In genomic region chr3:38648659-38649499, GRCh38 we compare ENCODE assay signal across 7 cellular contexts. TPM values are rescaled to one million over a fixed set of nuclear protein-coding genes. Genes with fewer than 3 reads are reported as not detected.
DNase-seq lines count a peak whose midpoint lies in the region; ATAC-seq, FAIRE-seq and TF ChIP-seq lines count a peak whose summit lies in the region.

No MANE protein-coding gene starts in this region.

- H4K8ac ChIP-seq in H9 (replicated peaks; ENCODE audit: insufficient read length, low read depth, low read length), result no peak overlapping the region

- H3K4me1 ChIP-seq in H9 (ENCODE audit: insufficient read depth, low read length) (no peaks in the 10 kb centered on the region), kidney (ENCODE audit: control insufficient read depth in 1 of 2, insufficient read depth in 1 of 2, low read depth in 1 of 2, low read length in 2 of 2) (peaks cover 0 to 14% of the 10 kb centered on the region in 2 donors)

- no peak overlapping the region for H4K91ac ChIP-seq in H9 (ENCODE audit: insufficient read length, low read depth, low read length)

- no peaks in the 10 kb centered on the region for H4K20me1 ChIP-seq in H9 (ENCODE audit: control insufficient read depth, insufficient read depth, insufficient read length)

- no peak overlapping the region for H2BK20ac ChIP-seq in H9 (ENCODE audit: low read depth, low read length, poor library complexity, severe bottlenecking)

- FAIRE-seq in kidney (lab: Jason Lieb, UNC), result no peak

- no peak overlapping the region for H2BK15ac ChIP-seq in H9 (ENCODE audit: low read depth, low read length)

- intact Hi-C loops in kidney (cut with DNase I), result no loop called here

- H3K36me3 Mint-ChIP-seq in H9 (ENCODE audit: insufficient read depth in 1 of 3, low read depth in 3 of 3) (no peaks in the 10 kb centered on the region; a peak in 1 of 7 replicates), T-cell (no peaks in the 10 kb centered on the region)
- no peaks in the 10 kb centered on the region for H3K36me3 Mint-ChIP-seq in stimulated activated effector memory CD8-positive, alpha-beta T cell treated with anti-CD3 and anti-CD28 coated beads, Interleukin-12 subunit alpha, Interleukin-12 subunit beta, amount 100 ng/mL, for 72 hours

- POLR2A ChIA-PET in T-cell (lab: Charles Lee), result no interaction called here

- no peak overlapping the region for H2BK12ac ChIP-seq in H9 (ENCODE audit: insufficient read length, low read depth, low read length)

- peaks cover 12% of the 10 kb centered on the region for H3K23me2 ChIP-seq in H9 (ENCODE audit: insufficient read length, low read depth, low read length, poor library complexity, severe bottlenecking)

- no peak for TF ChIP-seq CTCF in H9 (conservative IDR thresholded peaks at IDR 0.05)
- TF ChIP-seq CTCF in kidney (IDR thresholded peaks at IDR 0.05; ENCODE audit: borderline replicate concordance, extremely low read depth, insufficient read depth), result no peak

- H3K9ac ChIP-seq in H9 (ENCODE audit: extremely low read depth, insufficient read length, low read length) (peak overlapping the region; percentile 17), kidney (ENCODE audit: low read length in 2 of 2) (no peak overlapping the region)

- H3K4me1 Mint-ChIP-seq in H9 (peaks cover 10% of the 10 kb centered on the region in 2 experiments), T-cell (peaks cover 4 to 9% (median 5%) of the 10 kb centered on the region in 3 donors)
- H3K4me1 Mint-ChIP-seq in stimulated activated effector memory CD8-positive, alpha-beta T cell treated with anti-CD3 and anti-CD28 coated beads, Interleukin-12 subunit alpha, Interleukin-12 subunit beta, amount 100 ng/mL, for 72 hours, result peaks cover 6% of the 10 kb centered on the region

- no peak overlapping the region for H3K56ac ChIP-seq in H9 (ENCODE audit: insufficient read length, low read depth, low read length)

- no peaks in the 10 kb centered on the region for H3K9me3 Mint-ChIP-seq in H9
- H3K9me3 Mint-ChIP-seq in T-cell, result no peaks in the 10 kb centered on the region
- H3K9me3 Mint-ChIP-seq in stimulated activated effector memory CD8-positive, alpha-beta T cell treated with anti-CD3 and anti-CD28 coated beads, Interleukin-12 subunit alpha, Interleukin-12 subunit beta, amount 100 ng/mL, for 72 hours, result no peaks in the 10 kb centered on the region

- no peak overlapping the region for H3T11ph ChIP-seq in H9 (ENCODE audit: low read length)

- H2AFZ ChIP-seq in H9 (ENCODE audit: low read length), result no peak overlapping the region

- CTCF ChIA-PET in T-cell (lab: Charles Lee), result interaction anchor here in 1 of 2 donors (0.9 kb wide), 1 partner anchor 127 kb away, joined by 3 read pairs; no protein-coding TSS in a partner anchor

- ATAC-seq in T-cell (replicated peaks in 1 of 4) (peak; percentile 4 to 10 (median 6)), GM18861 (IDR thresholded peaks at IDR 0.05; ENCODE audit: unreplicated experiment) (no peak)
- ATAC-seq in stimulated activated effector memory CD8-positive, alpha-beta T cell treated with anti-CD3 and anti-CD28 coated beads, Interleukin-12 subunit alpha, Interleukin-12 subunit beta, amount 100 ng/mL, for 72 hours, result peak; percentile 1

- H3K27ac ChIP-seq in H9 (ENCODE audit: insufficient read length, low read depth, low read length) (no peak overlapping the region), kidney (ENCODE audit: low read depth in 2 of 2, low read length in 2 of 2) (no peak overlapping the region)

- H3K27me3 Mint-ChIP-seq in H9 (ENCODE audit: low read depth), result peaks cover 4% of the 10 kb centered on the region
- H3K27me3 Mint-ChIP-seq in T-cell, result peaks cover 8 to 25% of the 10 kb centered on the region in 2 donors

- no CpG with 5 or more reads among the region's 56 CpGs for WGBS in H9 (ENCODE audit: extremely low coverage, insufficient read length, low lambda C conversion rate)

- no peaks in the 10 kb centered on the region for H3K36me3 ChIP-seq in kidney (ENCODE audit: control insufficient read depth in 1 of 2, insufficient read depth in 2 of 2, low read length in 2 of 2)

- peak overlapping the region in 1 of 2 experiments; percentile 65; a peak in 3 of 5 replicates for H3K4me3 Mint-ChIP-seq in H9
- H3K4me3 Mint-ChIP-seq in T-cell, result peak overlapping the region in 2 of 3 donors; percentile 70 to 71
- peak overlapping the region; percentile 63 for H3K4me3 Mint-ChIP-seq in stimulated activated effector memory CD8-positive, alpha-beta T cell treated with anti-CD3 and anti-CD28 coated beads, Interleukin-12 subunit alpha, Interleukin-12 subunit beta, amount 100 ng/mL, for 72 hours

- peak overlapping the region; percentile 78 for H3K4me2 ChIP-seq in H9 (ENCODE audit: insufficient read depth, insufficient read length, low read length)

- H2BK5ac ChIP-seq in H9 (ENCODE audit: insufficient read length, low read length), result no peak overlapping the region

- no peak overlapping the region for H3K23ac ChIP-seq in H9 (ENCODE audit: insufficient read length, low read depth, low read length)

- no peak overlapping the region for H3K4ac ChIP-seq in H9 (ENCODE audit: low read depth, low read length)

- no peak overlapping the region for H2AK5ac ChIP-seq in H9 (ENCODE audit: insufficient read length, low read length)

- H3K4me3 ChIP-seq in kidney (ENCODE audit: low read length in 2 of 2), result no peak overlapping the region

- H3K27me3 ChIP-seq in H9 (ENCODE audit: insufficient read depth, low read length), result peaks cover 21% of the 10 kb centered on the region; the same call in 1 of the 2 replicates

- H3K79me2 ChIP-seq in H9 (ENCODE audit: insufficient read depth, low read length), result no peaks in the 10 kb centered on the region

- no peak overlapping the region for H3K27ac Mint-ChIP-seq in H9
- H3K27ac Mint-ChIP-seq in T-cell, result peak overlapping the region in 1 of 2 donors; percentile 30
- H3K27ac Mint-ChIP-seq in stimulated activated effector memory CD8-positive, alpha-beta T cell treated with anti-CD3 and anti-CD28 coated beads, Interleukin-12 subunit alpha, Interleukin-12 subunit beta, amount 100 ng/mL, for 72 hours, result no peak overlapping the region

- no peak overlapping the region for H4K5ac ChIP-seq in H9 (ENCODE audit: insufficient read length, low read depth, low read length)

- peak overlapping the region; percentile 36 for H3K18ac ChIP-seq in H9 (ENCODE audit: insufficient read length, low read depth, low read length)

- H3K14ac ChIP-seq in H9 (ENCODE audit: insufficient read depth, low read length), result 0 out of 2 replicates have a peak overlapping the region, but pooled peaks have one; percentile 16

- H3K79me1 ChIP-seq in H9 (ENCODE audit: insufficient read depth, low read depth, low read length, poor library complexity, severe bottlenecking), result no peaks in the 10 kb centered on the region

- H2BK120ac ChIP-seq in H9 (ENCODE audit: low read depth, low read length, poor library complexity, severe bottlenecking), result no peak overlapping the region

- DNase-seq in H9, result peak; percentile 36
- peak in 1 of 34 experiments; percentile 7 for DNase-seq in T-cell
- peak; percentile 37 for DNase-seq in hepatic stellate cell (ENCODE audit: low spot score)
- DNase-seq in stimulated activated effector memory CD8-positive, alpha-beta T cell treated with anti-CD3 and anti-CD28 coated beads, Interleukin-12 subunit alpha, Interleukin-12 subunit beta, amount 100 ng/mL, for 72 hours (ENCODE audit: low spot score in 2 of 2), result peak in 1 of 2 donors; percentile 54
- DNase-seq in kidney, result no peak
- DNase-seq in NCI-H128 (lab: John Stamatoyannopoulos, UW; ENCODE audit: unreplicated experiment), result no peak

- no peaks in the 10 kb centered on the region for H3K9me3 ChIP-seq in H9 (ENCODE audit: control insufficient read depth, low read depth, low read length)
- H3K9me3 ChIP-seq in kidney (ENCODE audit: control insufficient read depth in 1 of 2, low read length in 2 of 2), result no peaks in the 10 kb centered on the region

RNA-seq across cellular contexts. Expression of gene SCN5A, which starts 0.6 kb away (rescaled TPM):
- 6.5 and 8.0 TPM in 2 replicates for total RNA-seq in H9 (2021)
- total RNA-seq in T-cell, result under 1 TPM in 3 of 5 donors, not detected in 2; 0.12 to 0.47 (median 0.23) TPM
- total RNA-seq in kidney, result 0.72 TPM
- polyA plus RNA-seq in kidney (ENCODE audit: insufficient read depth, low read depth, low replicate concordance), result 0.06 TPM

Comparison
In these comparisons a context has a peak if more than half of its experiments do, and no peak if none do; other contexts are left out.
1. DNase-seq: peak in H9 (single experiment) and hepatic stellate cell (single experiment); none in kidney (single experiment) and NCI-H128 (single experiment).